8 cellular contexts compared by ENCODE assay signal in the genomic region with DNA sequence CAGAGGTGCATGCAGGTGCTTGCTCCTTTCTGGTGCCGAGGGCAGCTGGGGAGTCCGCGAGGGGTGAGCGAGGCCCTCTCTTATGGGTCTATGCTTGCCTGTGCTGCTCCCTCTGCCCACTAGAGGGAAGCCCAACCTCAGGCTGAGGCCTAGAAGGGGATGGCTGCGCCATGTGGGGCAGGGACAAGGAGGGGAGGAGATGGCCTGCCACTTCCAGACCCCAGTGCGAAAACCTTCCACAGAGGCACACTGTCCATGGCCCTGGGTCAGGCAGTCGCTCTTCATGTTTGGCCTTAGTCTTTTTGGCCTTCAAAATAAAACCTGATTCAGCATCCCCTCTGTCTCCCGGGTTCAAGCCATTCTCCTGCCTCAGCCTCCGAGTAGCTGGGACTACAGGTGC. TPM values are rescaled to one million over a fixed set of nuclear protein-coding genes. Genes with fewer than 3 reads are reported as not detected.
DNase-seq lines count a peak whose midpoint lies in the region; ATAC-seq, FAIRE-seq and TF ChIP-seq lines count a peak whose summit lies in the region.

No MANE protein-coding gene starts in this region.

- WGBS in small intestine, 3 donors = 44 to 48% (median 45%) methylated on average over 6 to 9 of the region's 9 CpGs

- in situ Hi-C loops in ACHN (cut with HindIII; ENCODE audit: low pct_ligation_motif_present, low pct_unique_long_range_greater_than_20kb, low sequenced_read_pairs) = no loop called here

- no peak for FAIRE-seq in small intestine (lab: Jason Lieb, UNC)

- DNase-seq in ACHN = peak; percentile 69
- peak; percentile 56 for DNase-seq in NCI-H1092 (lab: John Stamatoyannopoulos, UW)
- peak; percentile 37 for DNase-seq in T follicular helper cell (ENCODE audit: low read depth)
- DNase-seq in amniotic epithelial cell (ENCODE audit: low read depth) = peak; percentile 25
- DNase-seq in right atrium auricular region (ENCODE audit: low spot score) = no peak
- peak; percentile 56 for DNase-seq in small intestine

- H3K27me3 ChIP-seq in right atrium auricular region = no peaks in the 10 kb centered on the region
- peaks cover 0 to 8% of the 10 kb centered on the region in 2 donors for H3K27me3 ChIP-seq in small intestine (ENCODE audit: control insufficient read depth in 2 of 2, insufficient read depth in 2 of 2, low read length in 2 of 2)

- ATAC-seq in GM18909 (IDR thresholded peaks at IDR 0.05; ENCODE audit: poor library complexity, unreplicated experiment) (peak; percentile 53), GM21515 (IDR thresholded peaks at IDR 0.05; ENCODE audit: unreplicated experiment) (no peak)

- TF ChIP-seq CTCF in right atrium auricular region (IDR thresholded peaks at IDR 0.05) = peak; percentile 68 to 84

- no peaks in the 10 kb centered on the region for H3K9me3 ChIP-seq in right atrium auricular region
- H3K9me3 ChIP-seq in small intestine (ENCODE audit: control insufficient read depth, low read depth) = no peaks in the 10 kb centered on the region

- H3K4me3 ChIP-seq in right atrium auricular region (no peak overlapping the region), small intestine (ENCODE audit: low read depth in 1 of 2, low read length in 2 of 2) (no peak overlapping the region)

- no peak overlapping the region for H3K27ac ChIP-seq in right atrium auricular region
- no peak overlapping the region for H3K27ac ChIP-seq in small intestine (ENCODE audit: low read depth in 1 of 2, low read length in 1 of 2)

- no peaks in the 10 kb centered on the region for H3K36me3 ChIP-seq in right atrium auricular region
- H3K36me3 ChIP-seq in small intestine (ENCODE audit: control insufficient read depth in 2 of 2, insufficient read depth in 2 of 2, low read length in 2 of 2) = no peaks in the 10 kb centered on the region

- H3K4me1 ChIP-seq in right atrium auricular region = peaks cover 0 to 2% of the 10 kb centered on the region in 2 donors
- H3K4me1 ChIP-seq in small intestine (ENCODE audit: control insufficient read depth in 2 of 2, insufficient read depth in 1 of 2, low read depth in 1 of 2, low read length in 1 of 2) = peaks cover 0 to 4% of the 10 kb centered on the region in 2 donors

RNA-seq across cellular contexts. Expression of a gene that starts 14.0 kb away (rescaled TPM):
- total RNA-seq in right atrium auricular region = not detected
- 1 to 10 TPM in 2 of 3 donors, under 1 TPM in 1; 0.27 to 2.9 (median 2.4) TPM for polyA plus RNA-seq in small intestine

RNA-seq across cellular contexts. Expression of a gene that starts 44.7 kb away (rescaled TPM):
- not detected for total RNA-seq in right atrium auricular region
- 1 to 10 TPM in 1 of 3 donors, under 1 TPM in 1, not detected in 1; 0.73 to 3.1 TPM for polyA plus RNA-seq in small intestine

RNA-seq across cellular contexts. Expression of a gene that starts 44.9 kb away (rescaled TPM):
- 100 to 1,000 TPM; 102 to 146 TPM for total RNA-seq in right atrium auricular region
- polyA plus RNA-seq in small intestine = 100 to 1,000 TPM; 113 to 187 (median 123) TPM
